24 cellular contexts compared by ENCODE assay signal in the genomic region with DNA sequence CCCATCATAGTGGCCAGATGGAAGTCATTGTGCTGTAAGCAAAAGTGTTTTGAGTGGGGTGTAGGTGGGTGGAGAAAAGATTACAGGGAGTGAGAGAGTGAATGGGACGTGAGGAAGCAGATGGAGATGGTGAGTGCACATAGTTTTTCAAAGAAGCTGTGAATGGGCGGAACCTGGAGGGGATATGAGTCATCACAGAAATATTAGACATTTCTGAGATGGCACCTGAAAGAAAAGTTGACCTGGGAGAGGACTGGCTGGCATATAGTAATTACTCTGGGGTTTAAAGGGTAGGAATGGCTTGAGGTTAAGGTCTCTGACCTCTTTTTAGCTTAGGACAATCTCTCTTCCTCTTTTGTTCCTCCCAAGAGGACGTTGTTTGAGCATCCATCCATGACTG. TPM values are rescaled to one million over a fixed set of nuclear protein-coding genes. Genes with fewer than 3 reads are reported as not detected.
A peak's percentile ranks its signal among the peaks of the same experiment; 100 is the strongest.
DNase-seq lines count a peak whose midpoint lies in the region; ATAC-seq, FAIRE-seq and TF ChIP-seq lines count a peak whose summit lies in the region.
"Had no signal": no experiment of that assay in that cellular context is flagged by ENCODE, and none has a peak within 500 bp of the region (broad histone marks: within the 10 kb centered on the region; RNA-seq: fewer than 3 reads in every experiment).

No MANE protein-coding gene starts in this region.

- H3K4me3 Mint-ChIP-seq in astrocyte (ENCODE audit: unreplicated experiment) = peak overlapping the region; percentile 25
- H3K4me3 Mint-ChIP-seq: activated naive CD8-positive, alpha-beta T cell; CD14-positive monocyte; HFFc6; stimulated activated effector memory CD8-positive, alpha-beta T cell treated with anti-CD3 and anti-CD28 coated beads, Interleukin-12 subunit alpha, Interleukin-12 subunit beta, amount 100 ng/mL, for 72 hours; T-helper 17 cell had no signal

- H3K9me2 ChIP-seq in Karpas-422 (replicated peaks; ENCODE audit: insufficient read depth, low read length) = no peaks in the 10 kb centered on the region

- peaks cover 3% of the 10 kb centered on the region for H3K36me3 Mint-ChIP-seq in astrocyte (ENCODE audit: low read depth, unreplicated experiment)
- H3K36me3 Mint-ChIP-seq: activated naive CD8-positive, alpha-beta T cell; CD14-positive monocyte; stimulated activated effector memory CD8-positive, alpha-beta T cell treated with anti-CD3 and anti-CD28 coated beads, Interleukin-12 subunit alpha, Interleukin-12 subunit beta, amount 100 ng/mL, for 72 hours had no signal

- H3K4ac ChIP-seq in trophoblast cell (ENCODE audit: low read depth, low read length) = no peak overlapping the region

- H3K4me2 ChIP-seq in Karpas-422 (ENCODE audit: low read depth, low read length, poor library complexity, severe bottlenecking) (peak overlapping the region; percentile 68), astrocyte (ENCODE audit: low read length) (peak overlapping the region; percentile 42), trophoblast cell (ENCODE audit: low read length) (no peak overlapping the region)

- H4K8ac ChIP-seq in trophoblast cell (ENCODE audit: low read depth, low read length) = no peak overlapping the region

- H3K4me1 ChIP-seq in Karpas-422 (ENCODE audit: low read length) (peaks cover 30% of the 10 kb centered on the region), astrocyte (ENCODE audit: insufficient read depth, low read length) (peaks cover 7% of the 10 kb centered on the region), trophoblast cell (ENCODE audit: control insufficient read depth in 1 of 2, insufficient read depth in 2 of 2, low read length in 2 of 2) (peaks cover 5 to 6% of the 10 kb centered on the region in 2 experiments)
- H3K4me1 ChIP-seq: body of pancreas had no signal

- no peak overlapping the region for H4K91ac ChIP-seq in trophoblast cell (ENCODE audit: low read depth, low read length)

- peaks cover 7% of the 10 kb centered on the region for H3K79me1 ChIP-seq in trophoblast cell (ENCODE audit: low read length)

- H4K20me1 ChIP-seq in Karpas-422 (ENCODE audit: insufficient read depth, low read depth, low read length) (no peaks in the 10 kb centered on the region), astrocyte (ENCODE audit: insufficient read depth, low read length) (no peaks in the 10 kb centered on the region)

- 100% methylated on average over 1 of the region's 3 CpGs for WGBS in trophoblast cell (ENCODE audit: extremely low coverage, insufficient coverage, insufficient read length)

- peak overlapping the region; percentile 32 for H3K4me3 ChIP-seq in Karpas-422 (ENCODE audit: low read length)
- no peak overlapping the region for H3K4me3 ChIP-seq in astrocyte (ENCODE audit: insufficient read depth, low read depth, low read length)
- no peak overlapping the region for H3K4me3 ChIP-seq in trophoblast cell (ENCODE audit: low read depth, low read length)
- H3K4me3 ChIP-seq: body of pancreas had no signal

- DNase-seq in DMS79 treated with DMSO at 0.1 percent for 48 hours (lab: John Stamatoyannopoulos, UW) (peak; percentile 9), DMS79 (lab: John Stamatoyannopoulos, UW) (no peak), Karpas-422 (peak; percentile 88), astrocyte (ENCODE audit: low read depth) (peak; percentile 10), trophoblast cell (peak in 1 of 2 donors; percentile 70), NCI-H748 treated with DMSO at 0.1 percent for 48 hours (lab: John Stamatoyannopoulos, UW) (no peak)
- no peak for DNase-seq in stimulated activated CD4-positive, alpha-beta T cell treated with anti-CD3 and anti-CD28 coated beads, Interleukin-4, amount 100 ng/mL, for 1 hour
- DNase-seq: 8988T; activated CD4-positive, alpha-beta T cell treated with anti-CD3 and anti-CD28 coated beads, Interleukin-2, amount 50 U/mL, for 48 hours; activated T-cell treated with anti-CD3 and anti-CD28 coated beads, Interleukin-2, amount 50 U/mL, for 1 hour; body of pancreas; cortex of kidney; HFFc6; NCI-H1436; NCI-H345; SIG-M5; T-helper 17 cell; WERI-Rb-1 had no signal

- H2AK5ac ChIP-seq in trophoblast cell (ENCODE audit: low read length) = no peak overlapping the region

- peak overlapping the region; percentile 56 for H3K27ac Mint-ChIP-seq in astrocyte (ENCODE audit: unreplicated experiment)
- H3K27ac Mint-ChIP-seq: activated naive CD8-positive, alpha-beta T cell; CD14-positive monocyte; HFFc6; stimulated activated effector memory CD8-positive, alpha-beta T cell treated with anti-CD3 and anti-CD28 coated beads, Interleukin-12 subunit alpha, Interleukin-12 subunit beta, amount 100 ng/mL, for 72 hours; T-helper 17 cell had no signal

- no peak for FAIRE-seq in astrocyte (lab: Jason Lieb, UNC)
- FAIRE-seq: frontal cortex had no signal

- H4K12ac ChIP-seq in trophoblast cell (ENCODE audit: low read depth, low read length) = no peak overlapping the region

- H2AFZ ChIP-seq in Karpas-422 (ENCODE audit: low read length) (no peak overlapping the region), astrocyte (ENCODE audit: low read depth, low read length) (no peak overlapping the region), trophoblast cell (ENCODE audit: insufficient read depth, low read length, poor library complexity) (no peak overlapping the region)

- no peak overlapping the region for H3K9ac ChIP-seq in Karpas-422 (ENCODE audit: low read length)
- H3K9ac ChIP-seq in astrocyte (ENCODE audit: low read length) = no peak overlapping the region
- no peak overlapping the region for H3K9ac ChIP-seq in trophoblast cell (ENCODE audit: low read length)

- H3K14ac ChIP-seq in trophoblast cell (ENCODE audit: low read length) = no peak overlapping the region

- H3K27me3 ChIP-seq in Karpas-422 (ENCODE audit: low read length) (no peaks in the 10 kb centered on the region), astrocyte (ENCODE audit: insufficient read depth, low read length) (no peaks in the 10 kb centered on the region), trophoblast cell (ENCODE audit: insufficient read depth, low read length) (no peaks in the 10 kb centered on the region)
- H3K27me3 ChIP-seq: body of pancreas had no signal

- no peak overlapping the region for H3K23ac ChIP-seq in trophoblast cell (ENCODE audit: low read length)

- H3K9me3 ChIP-seq in Karpas-422 (ENCODE audit: low read length) (no peaks in the 10 kb centered on the region), astrocyte (ENCODE audit: insufficient read depth, low read depth, low read length) (no peaks in the 10 kb centered on the region), trophoblast cell (ENCODE audit: insufficient read depth, low read depth, low read length) (no peaks in the 10 kb centered on the region)
- H3K9me3 ChIP-seq: body of pancreas had no signal

- H2BK120ac ChIP-seq in trophoblast cell (ENCODE audit: insufficient read depth, low read length, poor library complexity) = no peak overlapping the region

- no peak for TF ChIP-seq CTCF in astrocyte (IDR thresholded peaks at IDR 0.05; ENCODE audit: insufficient read depth, low read depth, low read length)

- peaks cover 33% of the 10 kb centered on the region for H3K4me1 Mint-ChIP-seq in astrocyte (ENCODE audit: low read depth, unreplicated experiment)
- H3K4me1 Mint-ChIP-seq: CD14-positive monocyte; stimulated activated effector memory CD8-positive, alpha-beta T cell treated with anti-CD3 and anti-CD28 coated beads, Interleukin-12 subunit alpha, Interleukin-12 subunit beta, amount 100 ng/mL, for 72 hours; T-helper 17 cell had no signal

- no peak overlapping the region for H3K27ac ChIP-seq in Karpas-422 (ENCODE audit: low read length)
- no peak overlapping the region for H3K27ac ChIP-seq in astrocyte (ENCODE audit: low read depth, low read length)
- H3K27ac ChIP-seq in trophoblast cell (ENCODE audit: low read depth, low read length) = peak overlapping the region; percentile 39
- H3K27ac ChIP-seq: body of pancreas, WERI-Rb-1 had no signal

- H3K27me3 Mint-ChIP-seq in astrocyte (ENCODE audit: low read depth, unreplicated experiment) = no peaks in the 10 kb centered on the region
- H3K27me3 Mint-ChIP-seq: T-helper 17 cell had no signal

- H3K9me3 Mint-ChIP-seq in astrocyte (ENCODE audit: unreplicated experiment) = no peaks in the 10 kb centered on the region

- H3K79me2 ChIP-seq in Karpas-422 (ENCODE audit: low read length) (no peaks in the 10 kb centered on the region), astrocyte (ENCODE audit: insufficient read depth, low read length) (no peaks in the 10 kb centered on the region), trophoblast cell (ENCODE audit: control insufficient read depth, insufficient read depth, low read length, poor library complexity) (no peaks in the 10 kb centered on the region)

- no peak overlapping the region for H2BK5ac ChIP-seq in trophoblast cell (ENCODE audit: low read depth, low read length, poor library complexity)

- no peak overlapping the region for H2BK12ac ChIP-seq in trophoblast cell (ENCODE audit: low read length)

- no peak for ATAC-seq in HG02623 (IDR thresholded peaks at IDR 0.05; ENCODE audit: unreplicated experiment)
- ATAC-seq: body of pancreas; left lobe of liver; stimulated activated effector memory CD8-positive, alpha-beta T cell treated with anti-CD3 and anti-CD28 coated beads, Interleukin-12 subunit alpha, Interleukin-12 subunit beta, amount 100 ng/mL, for 72 hours; T-helper 17 cell had no signal

- no peaks in the 10 kb centered on the region for H3K36me3 ChIP-seq in Karpas-422 (ENCODE audit: insufficient read depth, low read length)
- H3K36me3 ChIP-seq in astrocyte (ENCODE audit: insufficient read depth, low read length) = no peaks in the 10 kb centered on the region
- no peaks in the 10 kb centered on the region for H3K36me3 ChIP-seq in trophoblast cell (ENCODE audit: control insufficient read depth in 1 of 2, insufficient read depth in 2 of 2, low read length in 2 of 2)
- H3K36me3 ChIP-seq: WERI-Rb-1 had no signal

- no peak overlapping the region for H3K18ac ChIP-seq in trophoblast cell (ENCODE audit: low read length)

RNA-seq across cellular contexts. Expression of gene ANO4, which starts 50.5 kb away (rescaled TPM):
- not detected in 2 replicates for total RNA-seq in Karpas-422 (2014; rRNA removed; shearing (Covaris generic); ENCODE audit: low replicate concordance)
- 41.3 and 42.8 TPM in 2 replicates for total RNA-seq in astrocyte
- polyA plus RNA-seq in trophoblast cell (2013) = 12.2 and 12.4 TPM in 2 replicates
- total RNA-seq: HFFc6, T-helper 17 cell had no signal
- polyA plus RNA-seq: CD14-positive monocyte had no signal

Comparison
In these comparisons a context has a peak if more than half of its experiments do, and no peak if none do; other contexts are left out.
1. DNase-seq: peak in DMS79 treated with DMSO at 0.1 percent for 48 hours (single experiment), Karpas-422 (single experiment) and astrocyte (single experiment); none in DMS79 (single experiment), NCI-H748 treated with DMSO at 0.1 percent for 48 hours (single experiment) and stimulated activated CD4-positive, alpha-beta T cell treated with anti-CD3 and anti-CD28 coated beads, Interleukin-4, amount 100 ng/mL, for 1 hour (single experiment).
2. RNA of gene ANO4, which starts 50.5 kb away (total RNA-seq): 41.3 to 42.8 TPM in astrocyte; not detected in Karpas-422; every median in the first group is over 10 times any median in the second.